In genomic region chr2:70656421-70657010, GRCh38 we compare ENCODE assay signal across 18 cellular contexts.
DNase-seq lines count a peak whose midpoint lies in the region; ATAC-seq and TF ChIP-seq lines count a peak whose summit lies in the region.
"Had no signal": no experiment of that assay in that cellular context is flagged by ENCODE, and none has a peak within 500 bp of the region (broad histone marks: within the 10 kb centered on the region; RNA-seq: fewer than 3 reads in every experiment).

No MANE protein-coding gene starts in this region.

- DNase-seq in stimulated activated naive CD4-positive, alpha-beta T cell (lab: John Stamatoyannopoulos, UW), result peak; percentile 27 to 79 (median 65)
- no peak for DNase-seq in stimulated activated naive CD4-positive, alpha-beta T cell treated with Interleukin-2 at 50 U/mL for 16 hours (lab: John Stamatoyannopoulos, UW)
- peak; percentile 32 for DNase-seq in activated CD8-positive, alpha-beta memory T cell treated with anti-CD3 and anti-CD28 coated beads, Interleukin-2, amount 50 U/mL, for 4 hours
- DNase-seq in coronary artery (ENCODE audit: low spot score) (peak; percentile 40), right atrium auricular region (ENCODE audit: low spot score) (no peak), dedifferentiated amniotic fluid mesenchymal stem cell (ENCODE audit: extremely low spot score) (no peak)
- DNase-seq in activated CD4-positive, CD25-positive, alpha-beta regulatory T cell treated with anti-CD3 and anti-CD28 coated beads, Interleukin-2, amount 50 U/mL, for 72 hours, result no peak
- DNase-seq: activated effector memory CD4-positive, alpha-beta T cell treated with Interleukin-2 at 50 U/mL for 16 hours; brain microvascular endothelial cell; KBM-7; kidney; natural killer cell; NCI-H1092 treated with DMSO at 0.1 percent for 48 hours; NCI-H82; posterior cingulate gyrus; SW 1271 had no signal

- H3K27me3 ChIP-seq in right atrium auricular region, result no peaks in the 10 kb centered on the region
- H3K27me3 ChIP-seq: brain microvascular endothelial cell had no signal

- no peaks in the 10 kb centered on the region for H3K4me1 ChIP-seq in right atrium auricular region

- no peaks in the 10 kb centered on the region for H3K36me3 ChIP-seq in right atrium auricular region
- H3K36me3 ChIP-seq: brain microvascular endothelial cell had no signal

- no peak for ATAC-seq in GM18870 (IDR thresholded peaks at IDR 0.05; ENCODE audit: unreplicated experiment)
- ATAC-seq: natural killer cell, Panc1 had no signal

- H3K27ac ChIP-seq in coronary artery (no peak overlapping the region), right atrium auricular region (no peak overlapping the region)
- H3K27ac ChIP-seq: brain microvascular endothelial cell had no signal

- H3K4me3 ChIP-seq in coronary artery (no peak overlapping the region), right atrium auricular region (no peak overlapping the region)

- TF ChIP-seq CTCF in coronary artery (IDR thresholded peaks at IDR 0.05) (no peak), right atrium auricular region (IDR thresholded peaks at IDR 0.05) (no peak)

- H3K9me3 ChIP-seq in right atrium auricular region, result peaks cover 0 to 11% of the 10 kb centered on the region in 2 donors

Comparison
In these comparisons a context has a peak if more than half of its experiments do, and no peak if none do; other contexts are left out.
1. DNase-seq: peak in stimulated activated naive CD4-positive, alpha-beta T cell (6 of 6), activated CD8-positive, alpha-beta memory T cell treated with anti-CD3 and anti-CD28 coated beads, Interleukin-2, amount 50 U/mL, for 4 hours (single experiment) and coronary artery (single experiment); none in stimulated activated naive CD4-positive, alpha-beta T cell treated with Interleukin-2 at 50 U/mL for 16 hours (single experiment), right atrium auricular region (single experiment), dedifferentiated amniotic fluid mesenchymal stem cell (single experiment) and activated CD4-positive, CD25-positive, alpha-beta regulatory T cell treated with anti-CD3 and anti-CD28 coated beads, Interleukin-2, amount 50 U/mL, for 72 hours (single experiment).